ENCODE assay signal across 8 cellular contexts in the genomic region with DNA sequence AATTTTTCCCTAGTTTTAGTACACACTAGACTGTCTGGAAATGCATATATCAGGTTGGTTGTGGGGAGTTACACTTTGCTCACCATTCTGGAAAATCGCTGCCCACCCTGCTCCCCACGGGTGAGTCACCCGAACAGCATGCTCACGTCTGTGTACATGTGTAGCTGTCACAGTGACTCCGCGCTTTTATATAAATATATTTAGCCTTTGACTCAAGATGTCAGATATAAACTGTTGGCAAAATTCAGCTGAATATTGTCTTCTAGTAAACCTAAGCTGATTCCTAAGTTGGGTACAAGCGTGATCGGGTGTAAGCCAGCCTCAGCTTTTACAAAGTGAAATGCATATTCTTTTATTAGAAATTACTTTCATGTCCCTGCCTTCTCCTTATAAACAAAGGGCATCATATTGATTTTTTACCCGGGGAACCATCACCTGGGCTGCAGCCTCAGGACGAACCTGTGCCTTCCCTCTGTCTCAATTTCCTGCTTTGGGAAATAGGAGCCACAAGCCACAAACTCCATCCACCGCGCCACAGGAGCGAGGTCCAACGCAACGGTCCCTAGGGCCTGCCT. TPM values are rescaled to one million over a fixed set of nuclear protein-coding genes. Genes with fewer than 3 reads are reported as not detected.
A peak's percentile ranks its signal among the peaks of the same experiment; 100 is the strongest.
DNase-seq lines count a peak whose midpoint lies in the region; ATAC-seq, FAIRE-seq and TF ChIP-seq lines count a peak whose summit lies in the region.

No MANE protein-coding gene starts in this region.

- H3K4me3 ChIP-seq in fibroblast of the aortic adventitia (ENCODE audit: low read depth, low read length), result peak overlapping the region; percentile 93
- peak overlapping the region; percentile 76 for H3K4me3 ChIP-seq in skeletal muscle cell (ENCODE audit: low read depth, low read length)

- no peak overlapping the region for H3K4me3 Mint-ChIP-seq in activated CD4-positive, alpha-beta T cell treated with anti-CD3 and anti-CD28 coated beads for 36 hours
- no peak overlapping the region for H3K4me3 Mint-ChIP-seq in activated CD4-positive, alpha-beta T cell treated with anti-CD3 and anti-CD28 coated beads, Interleukin-2, amount 10 ng/mL, durations not matched to agents 7 days and 5 days

- no peak for ATAC-seq in activated CD4-positive, alpha-beta T cell treated with anti-CD3 and anti-CD28 coated beads for 36 hours

- no peaks in the 10 kb centered on the region for H3K9me3 Mint-ChIP-seq in activated CD4-positive, alpha-beta T cell treated with anti-CD3 and anti-CD28 coated beads for 36 hours (ENCODE audit: low read depth)
- no peaks in the 10 kb centered on the region for H3K9me3 Mint-ChIP-seq in activated CD4-positive, alpha-beta T cell treated with anti-CD3 and anti-CD28 coated beads, Interleukin-2, amount 10 ng/mL, durations not matched to agents 7 days and 5 days

- H3K27ac Mint-ChIP-seq in activated CD4-positive, alpha-beta T cell treated with anti-CD3 and anti-CD28 coated beads for 36 hours, result no peak overlapping the region
- H3K27ac Mint-ChIP-seq in activated CD4-positive, alpha-beta T cell treated with anti-CD3 and anti-CD28 coated beads, Interleukin-2, amount 10 ng/mL, durations not matched to agents 7 days and 5 days, result no peak overlapping the region

- CTCF ChIA-PET in activated CD4-positive, alpha-beta T cell treated with anti-CD3 and anti-CD28 coated beads for 36 hours (lab: Charles Lee), result interaction anchor here (1.0 to 1.2 kb wide), 4 partner anchors 9 to 111 kb away, joined by 3 to 4 read pairs (median 3); no protein-coding TSS in a partner anchor
- CTCF ChIA-PET in activated CD4-positive, alpha-beta T cell treated with anti-CD3 and anti-CD28 coated beads, Interleukin-2, amount 10 ng/mL, durations not matched to agents 7 days and 5 days (lab: Charles Lee), result interaction anchor here (1.2 to 1.6 kb wide), 3 partner anchors 8 to 111 kb away, joined by 3 to 4 read pairs (median 3); no protein-coding TSS in a partner anchor

- POLR2A ChIA-PET in activated CD4-positive, alpha-beta T cell treated with anti-CD3 and anti-CD28 coated beads for 36 hours (lab: Charles Lee), result interaction anchor here (1.2 to 1.5 kb wide), 3 partner anchors 66 to 110 kb away, joined by 3 to 15 read pairs (median 4); no protein-coding TSS in a partner anchor
- POLR2A ChIA-PET in activated CD4-positive, alpha-beta T cell treated with anti-CD3 and anti-CD28 coated beads, Interleukin-2, amount 10 ng/mL, durations not matched to agents 7 days and 5 days (lab: Charles Lee), result interaction anchor here (0.6 kb wide), 1 partner anchor 32 kb away, joined by 3 read pairs; no protein-coding TSS in a partner anchor

- peaks cover 21% of the 10 kb centered on the region for H3K4me1 Mint-ChIP-seq in activated CD4-positive, alpha-beta T cell treated with anti-CD3 and anti-CD28 coated beads for 36 hours
- peaks cover 18% of the 10 kb centered on the region for H3K4me1 Mint-ChIP-seq in activated CD4-positive, alpha-beta T cell treated with anti-CD3 and anti-CD28 coated beads, Interleukin-2, amount 10 ng/mL, durations not matched to agents 7 days and 5 days

- no peaks in the 10 kb centered on the region for H3K27me3 Mint-ChIP-seq in activated CD4-positive, alpha-beta T cell treated with anti-CD3 and anti-CD28 coated beads for 36 hours
- no peaks in the 10 kb centered on the region for H3K27me3 Mint-ChIP-seq in activated CD4-positive, alpha-beta T cell treated with anti-CD3 and anti-CD28 coated beads, Interleukin-2, amount 10 ng/mL, durations not matched to agents 7 days and 5 days

- intact Hi-C loops in activated CD4-positive, alpha-beta T cell treated with anti-CD3 and anti-CD28 coated beads for 36 hours (cut with DNase I, micrococcal nuclease), result loop anchor here (1.0 to 5.0 kb wide), 14 partner anchors 32 to 778 kb away; partner anchors contain the start of genes FKBP1A (in 2 of the 2), NSFL1C (in 2 of the 2), PSMF1 (in 1 of the 2) and SNPH (in 1 of the 2)

- H3K36me3 Mint-ChIP-seq in activated CD4-positive, alpha-beta T cell treated with anti-CD3 and anti-CD28 coated beads for 36 hours (ENCODE audit: low read depth), result peaks cover 7% of the 10 kb centered on the region
- peaks cover 5% of the 10 kb centered on the region for H3K36me3 Mint-ChIP-seq in activated CD4-positive, alpha-beta T cell treated with anti-CD3 and anti-CD28 coated beads, Interleukin-2, amount 10 ng/mL, durations not matched to agents 7 days and 5 days (ENCODE audit: low read depth)

- DNase-seq in activated CD4-positive, alpha-beta T cell treated with anti-CD3 and anti-CD28 coated beads for 36 hours, result peak; percentile 37
- no peak for DNase-seq in activated CD4-positive, alpha-beta T cell treated with anti-CD3 and anti-CD28 coated beads, Interleukin-2, amount 10 ng/mL, durations not matched to agents 7 days and 5 days
- DNase-seq in T follicular helper cell (ENCODE audit: low read depth), result peak; percentile 24
- peak; percentile 70 for DNase-seq in fibroblast of the aortic adventitia (ENCODE audit: low read depth)
- DNase-seq in skeletal muscle cell (ENCODE audit: low read depth), result peak; percentile 85
- no peak for DNase-seq in T-helper 2 cell
- DNase-seq in D721Med (ENCODE audit: insufficient read length, low spot score), result no peak
- no peak for DNase-seq in ecto neural progenitor cell (ENCODE audit: low spot score)

- TF ChIP-seq CTCF in fibroblast of the aortic adventitia (IDR thresholded peaks at IDR 0.05; ENCODE audit: insufficient read depth, low read length) (no peak), D721Med (IDR thresholded peaks at IDR 0.05; ENCODE audit: insufficient read depth, missing control alignments) (no peak)

- no peak for FAIRE-seq in D721Med (lab: Jason Lieb, UNC)

RNA-seq across cellular contexts. Expression of gene SDCBP2, which starts 4.3 kb away (rescaled TPM):
- 1 to 10 TPM; 2.8 to 3.2 TPM for total RNA-seq in activated CD4-positive, alpha-beta T cell treated with anti-CD3 and anti-CD28 coated beads for 36 hours
- 1 to 10 TPM; 1.4 to 2.2 TPM for total RNA-seq in activated CD4-positive, alpha-beta T cell treated with anti-CD3 and anti-CD28 coated beads, Interleukin-2, amount 10 ng/mL, durations not matched to agents 7 days and 5 days
- total RNA-seq in fibroblast of the aortic adventitia (ENCODE audit: low replicate concordance), result 1.4 and 2.3 TPM in 2 replicates

RNA-seq across cellular contexts. Expression of gene SNPH, which starts 58.6 kb away (rescaled TPM):
- total RNA-seq in activated CD4-positive, alpha-beta T cell treated with anti-CD3 and anti-CD28 coated beads for 36 hours, result 1 to 10 TPM; 2.5 to 2.9 TPM
- total RNA-seq in activated CD4-positive, alpha-beta T cell treated with anti-CD3 and anti-CD28 coated beads, Interleukin-2, amount 10 ng/mL, durations not matched to agents 7 days and 5 days, result 1 to 10 TPM; 7.3 to 8.4 TPM
- 5.6 and 7.7 TPM in 2 replicates for total RNA-seq in fibroblast of the aortic adventitia (ENCODE audit: low replicate concordance)

Comparison
In these comparisons a context has a peak if more than half of its experiments do, and no peak if none do; other contexts are left out.
1. DNase-seq: peak in activated CD4-positive, alpha-beta T cell treated with anti-CD3 and anti-CD28 coated beads for 36 hours (single experiment), T follicular helper cell (single experiment), fibroblast of the aortic adventitia (single experiment) and skeletal muscle cell (single experiment); none in activated CD4-positive, alpha-beta T cell treated with anti-CD3 and anti-CD28 coated beads, Interleukin-2, amount 10 ng/mL, durations not matched to agents 7 days and 5 days (single experiment), T-helper 2 cell (0 of 5), D721Med (single experiment) and ecto neural progenitor cell (single experiment).